In the genomic region with DNA sequence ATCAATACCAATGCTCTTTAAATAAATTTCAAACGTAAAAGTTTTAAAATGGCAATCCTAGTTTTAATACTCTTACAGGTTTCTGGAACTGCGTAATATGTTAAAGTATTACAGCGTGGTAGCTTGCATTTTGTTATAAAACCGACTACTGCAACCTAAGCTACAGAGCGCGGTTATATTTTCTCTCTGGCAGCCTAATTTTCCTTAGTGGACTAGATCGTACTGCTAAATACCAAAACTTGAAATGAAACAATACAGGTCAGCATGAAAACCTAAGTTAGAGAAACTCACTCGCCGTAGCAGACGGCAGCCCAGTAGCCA, we compare ENCODE assay signal across 8 cellular contexts. TPM values are rescaled to one million over a fixed set of nuclear protein-coding genes. Genes with fewer than 3 reads are reported as not detected.
A peak's percentile ranks its signal among the peaks of the same experiment; 100 is the strongest.
DNase-seq lines count a peak whose midpoint lies in the region; ATAC-seq and TF ChIP-seq lines count a peak whose summit lies in the region.

No MANE protein-coding gene starts in this region.

- H3K4me1 ChIP-seq in ectodermal cell (ENCODE audit: control insufficient read depth, insufficient read depth, low read length): peaks cover 5% of the 10 kb centered on the region

- peak overlapping the region; percentile 76 for H3K4me2 ChIP-seq in neural cell (ENCODE audit: low read length)

- H3F3A ChIP-seq in neural cell (ENCODE audit: insufficient read depth, low read length, poor library complexity, severe bottlenecking): no peaks in the 10 kb centered on the region

- H3K9me2 ChIP-seq in neural cell (ENCODE audit: insufficient read depth, low read length): no peaks in the 10 kb centered on the region

- H3K79me2 ChIP-seq in neural cell (replicated peaks; ENCODE audit: insufficient read depth, low read length): peaks cover 71% of the 10 kb centered on the region

- no peaks in the 10 kb centered on the region for H3K27me3 ChIP-seq in BJ (ENCODE audit: control insufficient read depth, insufficient read depth, low read length)
- H3K27me3 ChIP-seq in MG63: no peaks in the 10 kb centered on the region
- H3K27me3 ChIP-seq in ectodermal cell (ENCODE audit: control insufficient read depth, insufficient read depth, low read length, poor library complexity, severe bottlenecking): peaks cover 58% of the 10 kb centered on the region
- no peaks in the 10 kb centered on the region for H3K27me3 ChIP-seq in neural cell (ENCODE audit: insufficient read depth, low read depth, low read length)

- DNase-seq in BJ (ENCODE audit: low read depth) (no peak), MG63 (no peak), NCI-H1048 (lab: John Stamatoyannopoulos, UW) (no peak), 8988T (no peak), GM19240 (ENCODE audit: insufficient read length, low spot score) (no peak)

- CTCF ChIA-PET in BJ (lab: Yijun Ruan, JAX): interaction anchor here (1.3 kb wide), 1 partner anchor 73 kb away, joined by 3 read pairs; no protein-coding TSS in a partner anchor

- POLR2A ChIA-PET in BJ (lab: Charles Lee): no interaction called here

- H3K36me3 ChIP-seq in BJ (ENCODE audit: control insufficient read depth, insufficient read depth, low read length): no peaks in the 10 kb centered on the region
- peaks cover 16% of the 10 kb centered on the region for H3K36me3 ChIP-seq in MG63
- H3K36me3 ChIP-seq in ectodermal cell (ENCODE audit: control insufficient read depth, insufficient read depth, low read length): peaks cover 3% of the 10 kb centered on the region
- no peaks in the 10 kb centered on the region for H3K36me3 ChIP-seq in neural cell (ENCODE audit: insufficient read depth, low read length)

- TF ChIP-seq CTCF in BJ (IDR thresholded peaks at IDR 0.05; ENCODE audit: insufficient read depth, low read depth, low read length) (no peak), neural cell (IDR thresholded peaks at IDR 0.05; ENCODE audit: poor library complexity, severe bottlenecking) (no peak)

- TF ChIP-seq EP300 in neural cell (conservative IDR thresholded peaks at IDR 0.05; ENCODE audit: poor library complexity, severe bottlenecking): no peak

- 21 to 22% methylated on average over 9 of the region's 10 CpGs for WGBS in ectodermal cell, 2 experiments

- no peak for TF ChIP-seq RAD21 in neural cell (conservative IDR thresholded peaks at IDR 0.05)

- H3K27ac ChIP-seq in ectodermal cell (ENCODE audit: insufficient read depth, low read depth, low read length, poor library complexity, severe bottlenecking) (no peak overlapping the region), neural cell (ENCODE audit: low read length) (peak overlapping the region; percentile 80)

- H3K9ac ChIP-seq in neural cell (ENCODE audit: low read length): peak overlapping the region; percentile 83

- ATAC-seq in HG02623 (IDR thresholded peaks at IDR 0.05; ENCODE audit: unreplicated experiment): no peak

- H3K4me3 ChIP-seq in BJ (ENCODE audit: low read depth, low read length): peak overlapping the region; percentile 84
- peak overlapping the region; percentile 65 for H3K4me3 ChIP-seq in MG63
- H3K4me3 ChIP-seq in ectodermal cell (ENCODE audit: insufficient read depth, low read depth, low read length): peak overlapping the region; percentile 65
- peak overlapping the region; percentile 78 for H3K4me3 ChIP-seq in neural cell (ENCODE audit: low read length)

- H3K9me3 ChIP-seq in MG63 (no peaks in the 10 kb centered on the region), ectodermal cell (ENCODE audit: control insufficient read depth, low read length) (no peaks in the 10 kb centered on the region), neural cell (ENCODE audit: low read length) (no peaks in the 10 kb centered on the region)

- peaks cover 5% of the 10 kb centered on the region for H4K20me1 ChIP-seq in neural cell (ENCODE audit: insufficient read depth)

- H2AFZ ChIP-seq in neural cell (ENCODE audit: low read depth, low read length): peak overlapping the region; percentile 58

TF ChIP-seq in neural cell, 6 proteins besides CTCF, POLR2A, EP300 and RAD21:
- TF ChIP-seq, protein P1, sequence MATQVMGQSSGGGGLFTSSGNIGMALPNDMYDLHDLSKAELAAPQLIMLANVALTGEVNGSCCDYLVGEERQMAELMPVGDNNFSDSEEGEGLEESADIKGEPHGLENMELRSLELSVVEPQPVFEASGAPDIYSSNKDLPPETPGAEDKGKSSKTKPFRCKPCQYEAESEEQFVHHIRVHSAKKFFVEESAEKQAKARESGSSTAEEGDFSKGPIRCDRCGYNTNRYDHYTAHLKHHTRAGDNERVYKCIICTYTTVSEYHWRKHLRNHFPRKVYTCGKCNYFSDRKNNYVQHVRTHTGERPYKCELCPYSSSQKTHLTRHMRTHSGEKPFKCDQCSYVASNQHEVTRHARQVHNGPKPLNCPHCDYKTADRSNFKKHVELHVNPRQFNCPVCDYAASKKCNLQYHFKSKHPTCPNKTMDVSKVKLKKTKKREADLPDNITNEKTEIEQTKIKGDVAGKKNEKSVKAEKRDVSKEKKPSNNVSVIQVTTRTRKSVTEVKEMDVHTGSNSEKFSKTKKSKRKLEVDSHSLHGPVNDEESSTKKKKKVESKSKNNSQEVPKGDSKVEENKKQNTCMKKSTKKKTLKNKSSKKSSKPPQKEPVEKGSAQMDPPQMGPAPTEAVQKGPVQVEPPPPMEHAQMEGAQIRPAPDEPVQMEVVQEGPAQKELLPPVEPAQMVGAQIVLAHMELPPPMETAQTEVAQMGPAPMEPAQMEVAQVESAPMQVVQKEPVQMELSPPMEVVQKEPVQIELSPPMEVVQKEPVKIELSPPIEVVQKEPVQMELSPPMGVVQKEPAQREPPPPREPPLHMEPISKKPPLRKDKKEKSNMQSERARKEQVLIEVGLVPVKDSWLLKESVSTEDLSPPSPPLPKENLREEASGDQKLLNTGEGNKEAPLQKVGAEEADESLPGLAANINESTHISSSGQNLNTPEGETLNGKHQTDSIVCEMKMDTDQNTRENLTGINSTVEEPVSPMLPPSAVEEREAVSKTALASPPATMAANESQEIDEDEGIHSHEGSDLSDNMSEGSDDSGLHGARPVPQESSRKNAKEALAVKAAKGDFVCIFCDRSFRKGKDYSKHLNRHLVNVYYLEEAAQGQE (IDR thresholded peaks at IDR 0.05; ENCODE audit: borderline replicate concordance): no peak

RNA-seq across cellular contexts. Expression of a gene that starts 1.2 kb away (rescaled TPM):
- polyA plus RNA-seq in BJ (2011; rRNA removed) (26.8 and 35.9 TPM in 2 replicates), neural cell (11.3 and 12.4 TPM in 2 replicates)
- polyA minus RNA-seq in BJ (2011; rRNA and poly(A)+ RNA removed): 16.3 and 18.3 TPM in 2 replicates
- 7.4 and 12.7 TPM in 2 replicates for total RNA-seq in MG63 (2014; rRNA removed; shearing (Covaris generic); ENCODE audit: low replicate concordance)
- 21.6 TPM for polyA plus RNA-seq in ectodermal cell (2013, experiment 1 of 4)
- 18.1 TPM for polyA plus RNA-seq in ectodermal cell (2013, experiment 2 of 4)
- 16.0 TPM for polyA plus RNA-seq in ectodermal cell (2013, experiment 3 of 4)
- 18.3 TPM for polyA plus RNA-seq in ectodermal cell (2013, experiment 4 of 4)
- polyA minus RNA-seq in neural cell: 38.5 and 50.9 TPM in 2 replicates

RNA-seq across cellular contexts. Expression of a gene that starts 1.6 kb away (rescaled TPM):
- polyA plus RNA-seq in BJ (2011; rRNA removed) (42.4 and 45.0 TPM in 2 replicates), neural cell (146 and 152 TPM in 2 replicates)
- 19.0 and 20.9 TPM in 2 replicates for polyA minus RNA-seq in BJ (2011; rRNA and poly(A)+ RNA removed)
- total RNA-seq in MG63 (2014; rRNA removed; shearing (Covaris generic); ENCODE audit: low replicate concordance): 34.2 and 37.9 TPM in 2 replicates
- polyA plus RNA-seq in ectodermal cell (2013, experiment 1 of 4): 160 TPM
- polyA plus RNA-seq in ectodermal cell (2013, experiment 2 of 4): 166 TPM
- polyA plus RNA-seq in ectodermal cell (2013, experiment 3 of 4): 128 TPM
- polyA plus RNA-seq in ectodermal cell (2013, experiment 4 of 4): 141 TPM
- polyA minus RNA-seq in neural cell: 149 and 186 TPM in 2 replicates
